19 cellular contexts compared by ENCODE assay signal in the genomic region with DNA sequence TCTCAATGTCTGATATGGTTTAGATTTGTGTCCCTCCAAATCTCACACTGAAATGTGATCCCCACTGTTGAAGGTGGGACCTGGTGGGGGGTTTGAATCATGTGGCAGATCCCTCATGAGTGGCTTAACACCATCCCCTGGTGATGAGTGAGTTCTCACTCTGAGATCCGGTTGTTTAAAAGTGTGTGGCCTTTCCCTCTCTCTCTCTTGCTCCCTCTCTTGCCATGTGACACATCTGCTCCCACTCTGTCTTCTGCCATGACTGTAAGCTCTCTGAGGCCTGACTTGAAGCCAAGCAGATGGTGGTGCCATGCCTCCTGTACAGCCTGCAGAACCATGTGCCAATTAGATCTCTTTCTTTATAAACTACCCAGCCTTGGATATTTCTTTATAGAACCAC.
DNase-seq lines count a peak whose midpoint lies in the region; ATAC-seq, FAIRE-seq and TF ChIP-seq lines count a peak whose summit lies in the region.
"Had no signal": no experiment of that assay in that cellular context is flagged by ENCODE, and none has a peak within 500 bp of the region (broad histone marks: within the 10 kb centered on the region; RNA-seq: fewer than 3 reads in every experiment).

No MANE protein-coding gene starts in this region.

- CTCF ChIA-PET in HEK293 (lab: Yijun Ruan, JAX) (interaction anchor here (0.5 to 0.8 kb wide), 3 partner anchors 61 to 175 kb away, joined by 3 to 4 read pairs (median 3); no protein-coding TSS in a partner anchor), H1 (lab: Charles Lee; ENCODE audit: partially characterized antibody) (interaction anchor here (0.8 to 2.0 kb wide), 2 partner anchors 17 to 59 kb away, joined by 3 to 5 read pairs; no protein-coding TSS in a partner anchor)

- POLR2A ChIA-PET in HEK293 (lab: Yijun Ruan, JAX): no interaction called here
- POLR2A ChIA-PET in H1 (lab: Charles Lee; ENCODE audit: partially characterized antibody): no interaction called here

- 0 out of 2 replicates have a peak, but pooled peaks cover 2% of the 10 kb centered on the region for H3F3A ChIP-seq in MM.1S (ENCODE audit: insufficient read depth, low read length)

- H2BK15ac ChIP-seq in H1 (ENCODE audit: low read length): no peak overlapping the region

- H3K9me2 ChIP-seq in MM.1S (replicated peaks; ENCODE audit: insufficient read depth, low read length): no peaks in the 10 kb centered on the region

- H3K36me3 ChIP-seq in HEK293 (ENCODE audit: control insufficient read depth in 2 of 2, insufficient read depth in 1 of 2, low read length in 2 of 2) (no peaks in the 10 kb centered on the region), H1 (ENCODE audit: control insufficient read depth in 2 of 4, insufficient read depth in 4 of 4, low read length in 3 of 4) (no peaks in the 10 kb centered on the region), trophoblast cell (ENCODE audit: control insufficient read depth in 1 of 2, insufficient read depth in 2 of 2, low read length in 2 of 2) (peaks cover 0 to 2% of the 10 kb centered on the region in 2 experiments), MM.1S (replicated peaks; ENCODE audit: insufficient read depth, low read length) (no peaks in the 10 kb centered on the region)
- H3K36me3 ChIP-seq: brain microvascular endothelial cell, prostate gland, thyroid gland had no signal

- H3K4me2 ChIP-seq in H1 (ENCODE audit: insufficient read depth in 1 of 2, low read depth in 2 of 2, low read length in 2 of 2) (no peak overlapping the region), trophoblast cell (ENCODE audit: low read length) (no peak overlapping the region), MM.1S (ENCODE audit: low read depth, low read length) (no peak overlapping the region)
- H3K4me2 ChIP-seq: smooth muscle cell had no signal

- no peak for TF ChIP-seq CTCF in HEK293 (tag by site-specific recombination; IDR thresholded peaks at IDR 0.05)
- no peak for TF ChIP-seq CTCF in H1 (IDR thresholded peaks at IDR 0.05; ENCODE audit: control extremely low read depth in 1 of 3, insufficient read depth in 1 of 3, low read depth in 1 of 3, low read length in 3 of 3)
- no peak for TF ChIP-seq CTCF in MM.1S (IDR thresholded peaks at IDR 0.05; ENCODE audit: low read length)

- no peak overlapping the region for H4K8ac ChIP-seq in H1 (ENCODE audit: extremely low read depth, insufficient read depth, low read length)
- H4K8ac ChIP-seq in trophoblast cell (ENCODE audit: low read depth, low read length): no peak overlapping the region

- no peaks in the 10 kb centered on the region for H3K27me3 ChIP-seq in H1 (replicated peaks in 1 of 4; ENCODE audit: control insufficient read depth in 3 of 4, extremely low read depth in 1 of 4, insufficient read depth in 3 of 4, low read length in 3 of 4)
- H3K27me3 ChIP-seq in trophoblast cell (ENCODE audit: insufficient read depth, low read length): no peaks in the 10 kb centered on the region
- no peaks in the 10 kb centered on the region for H3K27me3 ChIP-seq in MM.1S (replicated peaks; ENCODE audit: insufficient read depth, low read length)
- H3K27me3 ChIP-seq: brain microvascular endothelial cell, thyroid gland had no signal

- no peaks in the 10 kb centered on the region for H3K23me2 ChIP-seq in H1 (ENCODE audit: low read depth, low read length)

- peak overlapping the region; percentile 32; the same call in 1 of the 2 replicates for H2BK5ac ChIP-seq in H1 (ENCODE audit: low read depth, low read length)
- H2BK5ac ChIP-seq in trophoblast cell (ENCODE audit: low read depth, low read length, poor library complexity): no peak overlapping the region

- FAIRE-seq in H1 (lab: Jason Lieb, UNC): no peak

- H3K27ac ChIP-seq in HEK293 (ENCODE audit: extremely low read depth, low read depth, low read length) (no peak overlapping the region), H1 (ENCODE audit: low read depth, low read length) (no peak overlapping the region), trophoblast cell (ENCODE audit: low read depth, low read length) (no peak overlapping the region), MM.1S (ENCODE audit: low read length) (no peak overlapping the region)
- H3K27ac ChIP-seq: brain microvascular endothelial cell, C4-2B, prostate gland, thyroid gland had no signal

- H2BK12ac ChIP-seq in H1 (ENCODE audit: low read depth, low read length) (no peak overlapping the region), trophoblast cell (ENCODE audit: low read length) (no peak overlapping the region)

- H4K20me1 ChIP-seq in H1 (replicated peaks in 1 of 2; ENCODE audit: control insufficient read depth in 1 of 2, insufficient read depth in 2 of 2, low read length in 2 of 2) (peaks cover 3 to 7% of the 10 kb centered on the region in 2 experiments), MM.1S (ENCODE audit: insufficient read depth, low read length) (no peaks in the 10 kb centered on the region)

- no peak for TF ChIP-seq POLR2A in H1 (IDR thresholded peaks at IDR 0.05; ENCODE audit: control extremely low read depth in 1 of 2, low read depth in 2 of 2, low read length in 2 of 2)

- peaks cover 16% of the 10 kb centered on the region for H3K4me1 ChIP-seq in HEK293 (ENCODE audit: control insufficient read depth, insufficient read depth, low read length)
- H3K4me1 ChIP-seq in H1 (replicated peaks in 1 of 4; ENCODE audit: control insufficient read depth in 3 of 4, insufficient read depth in 4 of 4, low read length in 3 of 4): peaks cover 9 to 22% (median 15%) of the 10 kb centered on the region in 4 experiments; a peak in 6 of 7 replicates
- H3K4me1 ChIP-seq in trophoblast cell (ENCODE audit: control insufficient read depth in 1 of 2, insufficient read depth in 2 of 2, low read length in 2 of 2): peaks cover 10% of the 10 kb centered on the region in 2 experiments
- peaks cover 7% of the 10 kb centered on the region; the same call in 1 of the 2 replicates for H3K4me1 ChIP-seq in MM.1S (ENCODE audit: low read length)

- no peak overlapping the region for H2AFZ ChIP-seq in H1 (ENCODE audit: low read length)
- H2AFZ ChIP-seq in trophoblast cell (ENCODE audit: insufficient read depth, low read length, poor library complexity): no peak overlapping the region
- no peak overlapping the region for H2AFZ ChIP-seq in MM.1S (ENCODE audit: low read length)

- no peak overlapping the region for H2BK120ac ChIP-seq in H1 (replicated peaks; ENCODE audit: low read depth, low read length)
- no peak overlapping the region for H2BK120ac ChIP-seq in trophoblast cell (ENCODE audit: insufficient read depth, low read length, poor library complexity)

- H3K36me3 Mint-ChIP-seq in activated naive CD4-positive, alpha-beta T cell treated with anti-CD3 and anti-CD28 coated beads, Interleukin-2, amount 50 U/mL, for 24 hours: no peaks in the 10 kb centered on the region

- no peak overlapping the region for H4K12ac ChIP-seq in trophoblast cell (ENCODE audit: low read depth, low read length)

- H3K4ac ChIP-seq in H1 (replicated peaks; ENCODE audit: insufficient read length, low read depth, low read length) (no peak overlapping the region), trophoblast cell (ENCODE audit: low read depth, low read length) (peak overlapping the region; percentile 95)

- no peak overlapping the region for H2BK20ac ChIP-seq in H1 (ENCODE audit: low read length)

- H3K9me3 ChIP-seq in HEK293 (ENCODE audit: control insufficient read depth, insufficient read depth, low read depth, low read length): no peaks in the 10 kb centered on the region
- no peaks in the 10 kb centered on the region for H3K9me3 ChIP-seq in H1 (ENCODE audit: insufficient read depth in 2 of 2, low read depth in 1 of 2, low read length in 1 of 2)
- no peaks in the 10 kb centered on the region for H3K9me3 ChIP-seq in trophoblast cell (ENCODE audit: insufficient read depth, low read depth, low read length)
- no peaks in the 10 kb centered on the region for H3K9me3 ChIP-seq in MM.1S (replicated peaks; ENCODE audit: insufficient read depth, low read length)
- H3K9me3 ChIP-seq: prostate gland, thyroid gland had no signal

- DNase-seq in activated naive CD4-positive, alpha-beta T cell treated with anti-CD3 and anti-CD28 coated beads, Interleukin-2, amount 50 U/mL, for 16 hours: no peak
- no peak for DNase-seq in H1 (ENCODE audit: low read depth in 1 of 2, low spot score in 2 of 2)
- no peak for DNase-seq in trophoblast cell
- no peak for DNase-seq in MM.1S
- no peak for DNase-seq in SHP77 (lab: John Stamatoyannopoulos, UW)
- DNase-seq: ACHN; activated CD4-positive, alpha-beta T cell treated with anti-CD3 and anti-CD28 coated beads for 1 hour; brain microvascular endothelial cell; DMS79 treated with DMSO at 0.1 percent for 48 hours; erythroblast; NCI-H1417 treated with DMSO at 0.1 percent for 48 hours; stimulated activated CD8-positive, alpha-beta memory T cell treated with anti-CD3 and anti-CD28 coated beads, Interleukin-4, amount 100 ng/mL, for 48 hours; thyroid gland had no signal

- H3K27ac Mint-ChIP-seq in activated naive CD4-positive, alpha-beta T cell treated with anti-CD3 and anti-CD28 coated beads, Interleukin-2, amount 50 U/mL, for 24 hours: peak overlapping the region; percentile 52

- H3K4me3 Mint-ChIP-seq in activated naive CD4-positive, alpha-beta T cell treated with anti-CD3 and anti-CD28 coated beads, Interleukin-2, amount 50 U/mL, for 24 hours: no peak overlapping the region

- H3K79me2 ChIP-seq in H1 (ENCODE audit: control insufficient read depth in 1 of 2, insufficient read depth in 2 of 2, low read length in 2 of 2) (peaks cover 0 to 90% of the 10 kb centered on the region in 2 experiments; a peak in 3 of 4 replicates), trophoblast cell (ENCODE audit: control insufficient read depth, insufficient read depth, low read length, poor library complexity) (peaks cover 22% of the 10 kb centered on the region), MM.1S (ENCODE audit: low read length) (peaks cover 43% of the 10 kb centered on the region)

- no peaks in the 10 kb centered on the region for H3K27me3 Mint-ChIP-seq in activated naive CD4-positive, alpha-beta T cell treated with anti-CD3 and anti-CD28 coated beads, Interleukin-2, amount 50 U/mL, for 24 hours

- ATAC-seq in GM21360 (IDR thresholded peaks at IDR 0.05; ENCODE audit: unreplicated experiment): no peak

- H3K79me1 ChIP-seq in H1 (ENCODE audit: low read depth, low read length) (peaks cover 10% of the 10 kb centered on the region), trophoblast cell (ENCODE audit: low read length) (no peaks in the 10 kb centered on the region)

- H3K9me3 Mint-ChIP-seq in activated naive CD4-positive, alpha-beta T cell treated with anti-CD3 and anti-CD28 coated beads, Interleukin-2, amount 50 U/mL, for 24 hours: no peaks in the 10 kb centered on the region

- no peak overlapping the region for H3K9ac ChIP-seq in H1 (replicated peaks in 1 of 4; ENCODE audit: extremely low read depth in 1 of 4, low read depth in 3 of 4, low read length in 3 of 4)
- no peak overlapping the region for H3K9ac ChIP-seq in trophoblast cell (ENCODE audit: low read length)
- H3K9ac ChIP-seq in MM.1S (ENCODE audit: low read length): no peak overlapping the region

- no peak overlapping the region for H3K56ac ChIP-seq in H1 (replicated peaks; ENCODE audit: insufficient read length, low read depth, low read length)

- no peak overlapping the region for H2AK5ac ChIP-seq in H1 (ENCODE audit: low read depth, low read length)
- no peak overlapping the region for H2AK5ac ChIP-seq in trophoblast cell (ENCODE audit: low read length)

- H3K14ac ChIP-seq in H1 (ENCODE audit: insufficient read length) (no peak overlapping the region), trophoblast cell (ENCODE audit: low read length) (no peak overlapping the region)

- no peak overlapping the region for H4K91ac ChIP-seq in H1 (replicated peaks; ENCODE audit: insufficient read length, low read length)
- H4K91ac ChIP-seq in trophoblast cell (ENCODE audit: low read depth, low read length): no peak overlapping the region

- H3K4me3 ChIP-seq in HEK293 (ENCODE audit: low read depth, low read length): no peak overlapping the region
- H3K4me3 ChIP-seq in H1 (ENCODE audit: extremely low read depth in 1 of 4, insufficient read depth in 2 of 4, low read depth in 3 of 4, low read length in 4 of 4): no peak overlapping the region
- H3K4me3 ChIP-seq in trophoblast cell (ENCODE audit: low read depth, low read length): no peak overlapping the region
- H3K4me3 ChIP-seq in MM.1S (ENCODE audit: low read length): no peak overlapping the region
- H3K4me3 ChIP-seq: prostate gland, smooth muscle cell, thyroid gland had no signal

- TF ChIP-seq RAD21 in H1 (IDR thresholded peaks at IDR 0.05 in 1 of 2, conservative IDR thresholded peaks at IDR 0.05 in 1 of 2; ENCODE audit: low read depth in 2 of 2, low read length in 2 of 2): no peak

- H4K5ac ChIP-seq in H1 (ENCODE audit: insufficient read length, low read depth, low read length): no peak overlapping the region

- no peak overlapping the region for H3K18ac ChIP-seq in H1 (ENCODE audit: extremely low read depth, low read length)
- H3K18ac ChIP-seq in trophoblast cell (ENCODE audit: low read length): no peak overlapping the region

- H3K23ac ChIP-seq in H1 (ENCODE audit: insufficient read length) (no peak overlapping the region), trophoblast cell (ENCODE audit: low read length) (no peak overlapping the region)

- 100% methylated on average over 1 of the region's 1 CpG; no CpG with 5 or more reads in 1 of the 2 experiments for WGBS in H1 (ENCODE audit: extremely low coverage in 1 of 2, insufficient coverage in 1 of 2, insufficient read length in 1 of 2, insufficient replicate concordance in 2 of 2, low coverage in 1 of 2, low lambda C conversion rate in 2 of 2, missing lambda C conversion rate in 1 of 2), 2 experiments
- WGBS in trophoblast cell (ENCODE audit: extremely low coverage, insufficient coverage, insufficient read length): no CpG with 5 or more reads among the region's 1 CpG

- no peak for TF ChIP-seq EP300 in H1 (IDR thresholded peaks at IDR 0.05; ENCODE audit: borderline replicate concordance in 1 of 2, low read depth in 2 of 2, low read length in 2 of 2)

- H3K4me1 Mint-ChIP-seq in activated naive CD4-positive, alpha-beta T cell treated with anti-CD3 and anti-CD28 coated beads, Interleukin-2, amount 50 U/mL, for 24 hours: peaks cover 93% of the 10 kb centered on the region
